Comparison of ENCODE assay signal across 21 cellular contexts in the genomic region with DNA sequence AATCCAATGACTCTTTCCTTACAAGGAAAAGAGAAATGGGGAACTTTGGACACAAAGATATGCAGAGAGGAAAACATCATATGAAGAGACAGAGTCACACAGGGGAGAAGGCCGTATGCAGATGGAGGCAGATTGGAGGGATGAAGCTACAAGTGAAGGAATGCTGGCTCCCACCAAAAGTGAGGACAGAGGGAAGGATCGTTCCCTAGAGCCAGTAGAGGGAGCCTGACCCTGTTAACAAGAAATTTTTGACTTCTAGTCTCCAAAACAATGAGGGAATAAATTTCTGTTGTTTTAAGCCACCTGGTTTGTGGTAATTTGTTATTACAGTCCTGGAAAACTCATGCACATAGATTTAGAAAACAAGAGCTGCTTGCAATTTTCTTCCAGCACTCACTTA.
DNase-seq lines count a peak whose midpoint lies in the region; ATAC-seq and TF ChIP-seq lines count a peak whose summit lies in the region.
"Had no signal": no experiment of that assay in that cellular context is flagged by ENCODE, and none has a peak within 500 bp of the region (broad histone marks: within the 10 kb centered on the region; RNA-seq: fewer than 3 reads in every experiment).

No MANE protein-coding gene starts in this region.

- DNase-seq in A673 (ENCODE audit: low spot score) (no peak), PC-9 (no peak), epithelial cell of proximal tubule (ENCODE audit: low read depth) (no peak), amygdala (lab: John Stamatoyannopoulos, UW) (no peak), stomach (no peak), amniotic stem cell (lab: John Stamatoyannopoulos, UW) (no peak)
- DNase-seq: activated CD4-positive, alpha-beta T cell treated with anti-CD3 and anti-CD28 coated beads for 48 hours; activated effector memory CD4-positive, alpha-beta T cell treated with anti-CD3 and anti-CD28 coated beads, Interleukin-2, amount 50 U/mL, for 16 hours; CD4-positive, alpha-beta memory T cell; central memory CD4-positive, alpha-beta T cell; effector CD8-positive, alpha-beta T cell; esophagus squamous epithelium; head of caudate nucleus; immature natural killer cell; NCI-H1417; NCI-H774; RPMI8226; spleen; SW 1271 had no signal

- no peaks in the 10 kb centered on the region for H3K79me2 ChIP-seq in PC-9 (ENCODE audit: low read depth)

- TF ChIP-seq POLR2A in stomach (IDR thresholded peaks at IDR 0.05): no peak

- H3F3A ChIP-seq in PC-9 (ENCODE audit: insufficient read depth, low read depth): no peaks in the 10 kb centered on the region

- H3K4me3 ChIP-seq in A673 (ENCODE audit: low read depth, low read length, poor library complexity, severe bottlenecking) (no peak overlapping the region), PC-9 (no peak overlapping the region), epithelial cell of proximal tubule (ENCODE audit: low read depth, low read length) (no peak overlapping the region), stomach (no peak overlapping the region)
- H3K4me3 ChIP-seq: esophagus squamous epithelium, spleen had no signal

- H3K27ac ChIP-seq in A673 (ENCODE audit: low read depth, low read length, poor library complexity, severe bottlenecking) (no peak overlapping the region), PC-9 (no peak overlapping the region), stomach (no peak overlapping the region)
- H3K27ac ChIP-seq: esophagus squamous epithelium, spleen had no signal

- TF ChIP-seq CTCF in A673 (conservative IDR thresholded peaks at IDR 0.05; ENCODE audit: low read depth, low read length) (peak; percentile 32; the same call in 1 of the 2 replicates), GM12872 (IDR thresholded peaks at IDR 0.05; ENCODE audit: insufficient read depth, low read depth, low read length) (0 out of 3 replicates have a peak, but pooled peaks have one; percentile 19), PC-9 (conservative IDR thresholded peaks at IDR 0.05) (peak; percentile 42; the same call in 1 of the 2 replicates), epithelial cell of proximal tubule (conservative IDR thresholded peaks at IDR 0.05; ENCODE audit: low read depth, low read length) (peak; percentile 26), stomach (IDR thresholded peaks at IDR 0.05) (no peak)

- no peaks in the 10 kb centered on the region for H3K27me3 ChIP-seq in A673 (replicated peaks; ENCODE audit: insufficient read depth, low read depth, low read length, poor library complexity)
- H3K27me3 ChIP-seq in PC-9 (ENCODE audit: insufficient read depth, low read depth): no peaks in the 10 kb centered on the region
- no peaks in the 10 kb centered on the region for H3K27me3 ChIP-seq in stomach
- H3K27me3 ChIP-seq: esophagus squamous epithelium, spleen had no signal

- no TSS peak for BruUV-seq in A673 (replicated peaks; lab: Mats Ljungman, UMichigan)
- BruUV-seq in PC-9 (replicated peaks; lab: Mats Ljungman, UMichigan): no TSS peak

- TF ChIP-seq EP300 in stomach (IDR thresholded peaks at IDR 0.05): no peak

- no peak overlapping the region for H2AFZ ChIP-seq in PC-9

- intact Hi-C loops in A673 (cut with micrococcal nuclease; ENCODE audit: unreplicated experiment) (no loop called here), PC-9 (cut with micrococcal nuclease; ENCODE audit: unreplicated experiment) (no loop called here), stomach (cut with DNase I; ENCODE audit: low total_unique reads) (no loop called here)

- no peaks in the 10 kb centered on the region for H4K20me1 ChIP-seq in PC-9 (ENCODE audit: insufficient read depth)

- no peaks in the 10 kb centered on the region for H3K4me1 Mint-ChIP-seq in stimulated activated memory B cell treated with anti-CD40 and anti-IgM and Interleukin-4, amounts not matched to agents 10 μg/mL and 1 μg/mL and 100 μg/mL, for 72 hours
- H3K4me1 Mint-ChIP-seq: CD4-positive, alpha-beta memory T cell; immature natural killer cell had no signal

- CTCF ChIA-PET in A673 (lab: Charles Lee): no interaction called here
- CTCF ChIA-PET in PC-9 (lab: Charles Lee): interaction anchor here (0.6 kb wide), 1 partner anchor 467 kb away, joined by 3 read pairs; no protein-coding TSS in a partner anchor

- H3K9me3 Mint-ChIP-seq in stimulated activated memory B cell treated with anti-CD40 and anti-IgM and Interleukin-4, amounts not matched to agents 10 μg/mL and 1 μg/mL and 100 μg/mL, for 72 hours: peaks cover 3% of the 10 kb centered on the region

- no peak overlapping the region for H3K4me2 ChIP-seq in PC-9

- 48 to 62% (median 61%) methylated on average over 2 of the region's 2 CpGs for WGBS in stomach, 5 donors

- H3K4me1 ChIP-seq in A673 (ENCODE audit: insufficient read depth, low read length, poor library complexity, severe bottlenecking) (no peaks in the 10 kb centered on the region), PC-9 (replicated peaks; ENCODE audit: insufficient read depth) (no peaks in the 10 kb centered on the region), stomach (no peaks in the 10 kb centered on the region)
- H3K4me1 ChIP-seq: esophagus squamous epithelium, spleen had no signal

- no peaks in the 10 kb centered on the region for H3K9me2 ChIP-seq in PC-9 (ENCODE audit: insufficient read depth)

- peaks cover 10% of the 10 kb centered on the region for H3K27me3 Mint-ChIP-seq in stimulated activated memory B cell treated with anti-CD40 and anti-IgM and Interleukin-4, amounts not matched to agents 10 μg/mL and 1 μg/mL and 100 μg/mL, for 72 hours
- H3K27me3 Mint-ChIP-seq: CD4-positive, alpha-beta memory T cell had no signal

- POLR2A ChIA-PET in A673 (lab: Charles Lee; ENCODE audit: low non-redundant PET): interaction anchor here (0.6 kb wide), 1 partner anchor 113 kb away, joined by 4 read pairs; no protein-coding TSS in a partner anchor
- POLR2A ChIA-PET in PC-9 (lab: Charles Lee; ENCODE audit: unreplicated experiment): no interaction called here

- H3K36me3 ChIP-seq in A673 (ENCODE audit: insufficient read depth, low read length, poor library complexity, severe bottlenecking): no peaks in the 10 kb centered on the region
- H3K36me3 ChIP-seq in PC-9 (ENCODE audit: low read depth): no peaks in the 10 kb centered on the region
- H3K36me3 ChIP-seq in stomach: no peaks in the 10 kb centered on the region
- H3K36me3 ChIP-seq: esophagus squamous epithelium, spleen had no signal

- no peak for ATAC-seq in stimulated activated memory B cell treated with anti-CD40 and anti-IgM and Interleukin-4, amounts not matched to agents 10 μg/mL and 1 μg/mL and 100 μg/mL, for 72 hours

- no peaks in the 10 kb centered on the region for H3K9me3 ChIP-seq in A673 (ENCODE audit: low read depth, low read length, poor library complexity, severe bottlenecking)
- H3K9me3 ChIP-seq in PC-9 (ENCODE audit: insufficient read depth, low read depth): no peaks in the 10 kb centered on the region
- no peaks in the 10 kb centered on the region for H3K9me3 ChIP-seq in stomach
- H3K9me3 ChIP-seq: esophagus squamous epithelium, spleen had no signal

- H3K4me3 Mint-ChIP-seq in stimulated activated memory B cell treated with anti-CD40 and anti-IgM and Interleukin-4, amounts not matched to agents 10 μg/mL and 1 μg/mL and 100 μg/mL, for 72 hours: no peak overlapping the region
- H3K4me3 Mint-ChIP-seq: CD4-positive, alpha-beta memory T cell; immature natural killer cell had no signal

- H3K36me3 Mint-ChIP-seq in stimulated activated memory B cell treated with anti-CD40 and anti-IgM and Interleukin-4, amounts not matched to agents 10 μg/mL and 1 μg/mL and 100 μg/mL, for 72 hours: no peaks in the 10 kb centered on the region
- H3K36me3 Mint-ChIP-seq: immature natural killer cell had no signal

- no peak overlapping the region for H3K27ac Mint-ChIP-seq in stimulated activated memory B cell treated with anti-CD40 and anti-IgM and Interleukin-4, amounts not matched to agents 10 μg/mL and 1 μg/mL and 100 μg/mL, for 72 hours
- H3K27ac Mint-ChIP-seq: CD4-positive, alpha-beta memory T cell; immature natural killer cell had no signal

Comparison
In these comparisons a context has a peak if more than half of its experiments do, and no peak if none do; other contexts are left out.
1. CTCF ChIP-seq: peak in A673 (single experiment), GM12872 (single experiment), PC-9 (single experiment) and epithelial cell of proximal tubule (single experiment); none in stomach (0 of 7).